ENCODE assay signal across 13 cellular contexts in genomic region chr1:45365051-45365450, GRCh38. TPM values are rescaled to one million over a fixed set of nuclear protein-coding genes. Genes with fewer than 3 reads are reported as not detected.
DNase-seq lines count a peak whose midpoint lies in the region; ATAC-seq and TF ChIP-seq lines count a peak whose summit lies in the region.
"Had no signal": no experiment of that assay in that cellular context is flagged by ENCODE, and none has a peak within 500 bp of the region (broad histone marks: within the 10 kb centered on the region; RNA-seq: fewer than 3 reads in every experiment).

No MANE protein-coding gene starts in this region.

- no peaks in the 10 kb centered on the region for H3K27me3 Mint-ChIP-seq in activated B cell treated with CpG ODN at 0.5 μM for 24 hours

- intact Hi-C loops in activated B cell treated with CpG ODN at 0.5 μM for 24 hours (cut with micrococcal nuclease): no loop called here

- no peak overlapping the region for H3K4me3 Mint-ChIP-seq in activated B cell treated with CpG ODN at 0.5 μM for 24 hours

- peaks cover 19% of the 10 kb centered on the region for H3K4me1 Mint-ChIP-seq in activated B cell treated with CpG ODN at 0.5 μM for 24 hours

- POLR2A ChIA-PET in activated B cell treated with CpG ODN at 0.5 μM for 24 hours (lab: Charles Lee): interaction anchor here (0.9 to 2.7 kb wide), 3 partner anchors 63 to 126 kb away, joined by 3 to 22 read pairs (median 4); partner anchors contain the start of gene TESK2

- peaks cover 2% of the 10 kb centered on the region for H3K36me3 Mint-ChIP-seq in activated B cell treated with CpG ODN at 0.5 μM for 24 hours (ENCODE audit: low read depth)

- H3K9me3 Mint-ChIP-seq in activated B cell treated with CpG ODN at 0.5 μM for 24 hours: no peaks in the 10 kb centered on the region

- ATAC-seq in GM19455 (IDR thresholded peaks at IDR 0.05; ENCODE audit: unreplicated experiment) (peak; percentile 80), HG02852 (IDR thresholded peaks at IDR 0.05; ENCODE audit: unreplicated experiment) (peak; percentile 72), activated B cell treated with CpG ODN at 0.5 μM for 24 hours (ENCODE audit: low read depth) (peak; percentile 81), GM21367 (IDR thresholded peaks at IDR 0.05; ENCODE audit: unreplicated experiment) (no peak)
- ATAC-seq: left lung had no signal

- H3K27ac Mint-ChIP-seq in activated B cell treated with CpG ODN at 0.5 μM for 24 hours: peak overlapping the region; percentile 75

- CTCF ChIA-PET in activated B cell treated with CpG ODN at 0.5 μM for 24 hours (lab: Charles Lee): interaction anchor here (0.8 to 13.9 kb wide), 2 partner anchors 9 to 128 kb away, joined by 4 to 326 read pairs; partner anchors contain the start of gene TESK2

- DNase-seq in activated B cell treated with CpG ODN at 0.5 μM for 24 hours (no peak), superior temporal gyrus (ENCODE audit: extremely low spot score) (peak; percentile 50), RPMI8226 (no peak), SHP77 (lab: John Stamatoyannopoulos, UW) (no peak)
- DNase-seq: activated CD8-positive, alpha-beta memory T cell treated with anti-CD3 and anti-CD28 coated beads for 24 hours; activated naive CD4-positive, alpha-beta T cell treated with anti-CD3 and anti-CD28 coated beads, Interleukin-2, amount 50 U/mL, for 16 hours; left lung; NCI-H226; T-helper 9 cell had no signal

- no peak for TF ChIP-seq CTCF in activated B cell treated with CpG ODN at 0.5 μM for 24 hours (IDR thresholded peaks at IDR 0.05)

RNA-seq across cellular contexts. Expression of gene MUTYH, which starts 24.8 kb away (rescaled TPM):
- total RNA-seq in activated B cell treated with CpG ODN at 0.5 μM for 24 hours: 61.0 and 63.0 TPM in 2 replicates

RNA-seq across cellular contexts. Expression of gene TOE1, which starts 25.1 kb away (rescaled TPM):
- total RNA-seq in activated B cell treated with CpG ODN at 0.5 μM for 24 hours: 24.6 and 25.3 TPM in 2 replicates

RNA-seq across cellular contexts. Expression of gene HPDL, which starts 38.4 kb away (rescaled TPM):
- total RNA-seq in activated B cell treated with CpG ODN at 0.5 μM for 24 hours: 3.7 and 4.3 TPM in 2 replicates
- total RNA-seq: thoracic aorta had no signal
